Comparison of ENCODE assay signal across 8 cellular contexts in the genomic region with DNA sequence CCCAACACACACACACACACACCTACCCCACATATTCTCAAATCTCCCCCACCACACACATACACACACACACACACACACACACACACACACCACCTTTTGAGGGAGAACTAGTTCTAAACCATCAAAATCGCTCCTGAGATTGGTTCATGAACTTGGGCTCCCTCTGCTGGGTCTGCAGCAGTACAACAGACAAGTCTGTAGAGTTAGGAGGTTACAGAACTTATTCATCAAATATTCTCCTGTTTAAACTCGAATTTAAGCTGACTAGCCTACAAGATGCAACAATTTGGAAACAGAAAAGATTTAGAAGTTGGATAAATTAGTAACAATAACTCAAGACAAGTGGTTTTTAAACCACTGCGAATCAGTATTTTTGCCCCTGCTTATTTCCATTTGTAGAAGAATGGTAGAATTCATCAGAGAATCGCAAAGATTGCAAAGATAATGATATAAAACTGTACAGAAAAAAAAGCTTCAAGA.
DNase-seq lines count a peak whose midpoint lies in the region; ATAC-seq, FAIRE-seq and TF ChIP-seq lines count a peak whose summit lies in the region.

No MANE protein-coding gene starts in this region.

- H3K9me3 ChIP-seq in prostate gland = no peaks in the 10 kb centered on the region

- CTCF ChIA-PET in activated CD8-positive, alpha-beta memory T cell treated with anti-CD3 and anti-CD28 coated beads, Interleukin-2, amount 10 ng/mL, durations not matched to agents 7 days and 5 days (lab: Charles Lee) = no interaction called here

- H3K36me3 ChIP-seq in prostate gland = no peaks in the 10 kb centered on the region

- peak; percentile 78 for ATAC-seq in HG03025 (IDR thresholded peaks at IDR 0.05; ENCODE audit: low FRiP score, unreplicated experiment)
- ATAC-seq in activated CD8-positive, alpha-beta memory T cell treated with anti-CD3 and anti-CD28 coated beads, Interleukin-2, amount 10 ng/mL, durations not matched to agents 7 days and 5 days = no peak

- intact Hi-C loops in prostate gland (cut with DNase I) = no loop called here

- H3K4me1 Mint-ChIP-seq in activated CD8-positive, alpha-beta memory T cell treated with anti-CD3 and anti-CD28 coated beads, Interleukin-2, amount 10 ng/mL, durations not matched to agents 7 days and 5 days = no peaks in the 10 kb centered on the region

- H3K27me3 Mint-ChIP-seq in activated CD8-positive, alpha-beta memory T cell treated with anti-CD3 and anti-CD28 coated beads, Interleukin-2, amount 10 ng/mL, durations not matched to agents 7 days and 5 days = peaks cover 10% of the 10 kb centered on the region

- no peaks in the 10 kb centered on the region for H3K9me3 Mint-ChIP-seq in activated CD8-positive, alpha-beta memory T cell treated with anti-CD3 and anti-CD28 coated beads, Interleukin-2, amount 10 ng/mL, durations not matched to agents 7 days and 5 days (ENCODE audit: low read depth)

- peak; percentile 75 for FAIRE-seq in GM18507 (lab: Jason Lieb, UNC)

- peak; percentile 94 for TF ChIP-seq CTCF in C4-2B (conservative IDR thresholded peaks at IDR 0.05)
- TF ChIP-seq CTCF in fibroblast of villous mesenchyme (IDR thresholded peaks at IDR 0.05; ENCODE audit: insufficient read depth, low read depth, low read length) = peak; percentile 78
- TF ChIP-seq CTCF in prostate gland (IDR thresholded peaks at IDR 0.05) = peak in 2 of 4 experiments; percentile 46 to 54

- H3K27me3 ChIP-seq in prostate gland (replicated peaks; ENCODE audit: insufficient read depth) = no peaks in the 10 kb centered on the region

- TF ChIP-seq POLR2A in prostate gland (IDR thresholded peaks at IDR 0.05) = no peak

- H3K27ac Mint-ChIP-seq in activated CD8-positive, alpha-beta memory T cell treated with anti-CD3 and anti-CD28 coated beads, Interleukin-2, amount 10 ng/mL, durations not matched to agents 7 days and 5 days = no peak overlapping the region

- 23% methylated on average over 4 of the region's 4 CpGs for WGBS in prostate gland

- H3K36me3 Mint-ChIP-seq in activated CD8-positive, alpha-beta memory T cell treated with anti-CD3 and anti-CD28 coated beads, Interleukin-2, amount 10 ng/mL, durations not matched to agents 7 days and 5 days = no peaks in the 10 kb centered on the region

- H3K27ac ChIP-seq in C4-2B (no peak overlapping the region), prostate gland (no peak overlapping the region)

- H3K4me3 Mint-ChIP-seq in activated CD8-positive, alpha-beta memory T cell treated with anti-CD3 and anti-CD28 coated beads, Interleukin-2, amount 10 ng/mL, durations not matched to agents 7 days and 5 days = no peak overlapping the region

- H3K4me3 ChIP-seq in fibroblast of villous mesenchyme (ENCODE audit: low read depth, low read length) (no peak overlapping the region), prostate gland (no peak overlapping the region)

- peak; percentile 4 for DNase-seq in GM18507 (ENCODE audit: extremely low spot score, insufficient read length, low read depth)
- DNase-seq in NCI-H748 (lab: John Stamatoyannopoulos, UW; ENCODE audit: unreplicated experiment) = peak; percentile 71
- peak; percentile 47 for DNase-seq in activated CD8-positive, alpha-beta memory T cell treated with anti-CD3 and anti-CD28 coated beads, Interleukin-2, amount 10 ng/mL, durations not matched to agents 7 days and 5 days
- peak; percentile 47 for DNase-seq in fibroblast of villous mesenchyme (ENCODE audit: low read depth)
- DNase-seq in putamen (ENCODE audit: low spot score) = peak; percentile 22
- no peak for DNase-seq in prostate gland (ENCODE audit: low spot score)

- H3K4me1 ChIP-seq in prostate gland (replicated peaks) = no peaks in the 10 kb centered on the region
